20 cellular contexts compared by ENCODE assay signal in the genomic region with DNA sequence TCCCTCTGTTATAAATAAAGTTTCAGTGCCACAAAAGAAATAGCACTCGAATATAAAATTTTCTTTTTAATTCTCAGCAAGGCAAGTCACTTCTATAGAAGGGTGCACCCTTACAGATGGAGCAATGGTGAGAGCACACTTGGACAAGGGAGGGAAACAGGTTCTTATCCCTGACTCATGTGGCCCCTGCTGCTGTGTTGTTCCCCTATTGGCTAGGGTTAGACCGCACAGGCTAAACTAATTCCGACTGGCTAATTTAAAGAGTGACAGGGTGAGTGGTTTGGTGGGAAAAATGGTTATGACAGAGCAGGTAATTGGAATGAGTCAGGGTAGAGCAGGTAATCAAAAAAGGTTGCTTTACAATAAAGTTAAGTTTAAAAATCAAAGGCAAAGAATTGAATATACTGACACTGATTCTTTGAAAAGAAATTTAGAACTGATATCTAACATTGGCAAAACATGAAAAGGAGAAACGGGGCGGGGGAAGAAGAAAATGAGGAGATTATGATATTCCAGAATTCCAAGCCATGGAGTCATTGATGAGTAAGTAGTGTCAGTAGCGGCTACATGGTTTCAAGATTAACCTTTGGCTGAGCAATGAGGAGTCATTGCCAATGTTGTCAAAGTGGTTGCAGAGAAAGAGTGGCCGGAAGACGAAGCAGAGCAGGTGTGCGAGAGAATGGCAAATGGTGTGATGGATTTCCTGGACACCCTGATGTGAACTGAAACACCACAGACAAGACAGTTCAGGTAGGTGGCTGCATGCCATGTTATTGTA. TPM values are rescaled to one million over a fixed set of nuclear protein-coding genes. Genes with fewer than 3 reads are reported as not detected.
A peak's percentile ranks its signal among the peaks of the same experiment; 100 is the strongest.
DNase-seq lines count a peak whose midpoint lies in the region; ATAC-seq and TF ChIP-seq lines count a peak whose summit lies in the region.
"Had no signal": no experiment of that assay in that cellular context is flagged by ENCODE, and none has a peak within 500 bp of the region (broad histone marks: within the 10 kb centered on the region; RNA-seq: fewer than 3 reads in every experiment).

No MANE protein-coding gene starts in this region.

- ATAC-seq in RWPE2 (ENCODE audit: low read depth) (peak; percentile 95), HG03342 (IDR thresholded peaks at IDR 0.05; ENCODE audit: unreplicated experiment) (no peak)
- ATAC-seq: T-helper 17 cell had no signal

- no peaks in the 10 kb centered on the region for H3K27me3 ChIP-seq in RWPE2 (ENCODE audit: insufficient read depth, poor library complexity, severe bottlenecking)

- H3K4me3 ChIP-seq in RWPE2 (ENCODE audit: severe bottlenecking) (no peak overlapping the region), fibroblast of mammary gland (ENCODE audit: control insufficient read depth, low read depth, low read length) (no peak overlapping the region)
- H3K4me3 ChIP-seq: coronary artery had no signal

- no peaks in the 10 kb centered on the region for H3K9me3 ChIP-seq in RWPE2 (ENCODE audit: severe bottlenecking)

- DNase-seq in A172 (ENCODE audit: low spot score): peak; percentile 32
- peak; percentile 18 for DNase-seq in HK-2 (ENCODE audit: unreplicated experiment)
- peak; percentile 75 for DNase-seq in RWPE2 (ENCODE audit: low spot score)
- peak; percentile 63 for DNase-seq in fibroblast of mammary gland (ENCODE audit: low read depth)
- no peak for DNase-seq in NCI-H526 (lab: John Stamatoyannopoulos, UW)
- no peak for DNase-seq in AG08395 (ENCODE audit: low spot score)
- no peak for DNase-seq in GM19240 (ENCODE audit: insufficient read length, low spot score)
- DNase-seq: activated CD4-positive, CD25-positive, alpha-beta regulatory T cell; activated effector memory CD4-positive, alpha-beta T cell treated with Interleukin-2 at 50 U/mL for 16 hours; anterior cingulate cortex; CD4-positive, CD25-positive, alpha-beta regulatory T cell; DMS79 treated with DMSO at 0.1 percent for 48 hours; glutamatergic neuron; NCI-H2081; stimulated activated naive CD4-positive, alpha-beta T cell treated with Interleukin-2 at 50 U/mL for 16 hours; T-helper 17 cell had no signal

- H3K36me3 ChIP-seq in RWPE2 (ENCODE audit: low read depth): no peaks in the 10 kb centered on the region

- peaks cover 20% of the 10 kb centered on the region for H3K4me1 ChIP-seq in RWPE2 (ENCODE audit: insufficient read depth, poor library complexity, severe bottlenecking)

- peak overlapping the region; percentile 82 for H3K27ac ChIP-seq in RWPE2 (ENCODE audit: poor library complexity, severe bottlenecking)
- H3K27ac ChIP-seq: coronary artery had no signal

- no peak for TF ChIP-seq CTCF in RWPE2 (IDR thresholded peaks at IDR 0.05; ENCODE audit: poor library complexity, severe bottlenecking)
- no peak for TF ChIP-seq CTCF in fibroblast of mammary gland (conservative IDR thresholded peaks at IDR 0.05; ENCODE audit: control insufficient read depth, insufficient read depth, low read depth, low read length)

RNA-seq across cellular contexts. Expression of gene MRGPRX1, which starts 48.4 kb away (rescaled TPM):
- total RNA-seq in A172 (2014; rRNA removed; shearing (Covaris generic)): not detected in 2 replicates
- total RNA-seq: A673; CD4-positive, CD25-positive, alpha-beta regulatory T cell; T-helper 17 cell; ureter had no signal

Comparison
In these comparisons a context has a peak if more than half of its experiments do, and no peak if none do; other contexts are left out.
1. DNase-seq: peak in A172 (single experiment), HK-2 (single experiment), RWPE2 (single experiment) and fibroblast of mammary gland (single experiment); none in NCI-H526 (0 of 2), AG08395 (single experiment) and GM19240 (single experiment).